21 cellular contexts compared by ENCODE assay signal in the genomic region with DNA sequence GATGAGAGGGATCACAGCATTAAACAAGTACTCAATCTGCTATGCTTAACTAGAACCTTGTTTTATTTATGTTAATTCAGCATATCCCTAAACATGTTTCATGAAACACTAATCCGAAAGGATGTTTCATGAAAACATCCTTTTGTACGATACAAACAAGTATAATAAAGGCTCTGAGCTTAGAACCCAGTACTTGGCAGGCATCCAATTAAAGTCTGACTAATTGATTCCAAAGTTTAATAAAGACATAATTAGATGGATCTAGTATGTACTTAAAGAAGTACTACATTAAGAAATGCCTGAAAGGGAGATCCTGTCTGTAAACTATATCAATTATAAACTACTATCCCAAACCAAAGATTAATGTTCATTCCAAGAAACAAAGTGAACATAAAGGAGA.
"Had no signal": no experiment of that assay in that cellular context is flagged by ENCODE, and none has a peak within 500 bp of the region (broad histone marks: within the 10 kb centered on the region; RNA-seq: fewer than 3 reads in every experiment).

No MANE protein-coding gene starts in this region.

- H3K9me3 Mint-ChIP-seq: activated T-helper 1 cell treated with anti-CD3 and anti-CD28 coated beads, Interleukin-12 subunit alpha, Interleukin-12 subunit beta, Interleukin-2, Interleukin-4 antibody, amounts not matched to agents 30 ng/mL and 10 ng/mL and 1 ng/mL, durations not matched to agents 14 hours and 24 hours and 36 hours; effector memory CD8-positive, alpha-beta T cell; nephron; stimulated activated memory B cell treated with anti-CD40 and anti-IgM and Interleukin-4, amounts not matched to agents 10 μg/mL and 1 μg/mL and 100 μg/mL, for 72 hours had no signal

- H3K4me1 ChIP-seq: body of pancreas, parathyroid adenoma had no signal

- H3K9me3 ChIP-seq: body of pancreas, gastrocnemius medialis, sigmoid colon, spleen, testis, upper lobe of left lung had no signal

- H3K27me3 ChIP-seq: body of pancreas, gastrocnemius medialis, sigmoid colon, spleen, testis, upper lobe of left lung had no signal

- ATAC-seq: activated CD4-positive, alpha-beta T cell treated with anti-CD3 and anti-CD28 coated beads for 36 hours; body of pancreas; effector memory CD8-positive, alpha-beta T cell; gastrocnemius medialis; left lobe of liver; stimulated activated memory B cell treated with anti-CD40 and anti-IgM and Interleukin-4, amounts not matched to agents 10 μg/mL and 1 μg/mL and 100 μg/mL, for 72 hours had no signal

- H3K9ac ChIP-seq: parathyroid adenoma had no signal

- H3K27me3 Mint-ChIP-seq: activated CD4-positive, alpha-beta T cell treated with anti-CD3 and anti-CD28 coated beads for 36 hours; activated naive CD8-positive, alpha-beta T cell treated with anti-CD3 and anti-CD28 coated beads, Interleukin-2, amount 10 ng/mL, durations not matched to agents 7 days and 5 days; effector memory CD8-positive, alpha-beta T cell; stimulated activated memory B cell treated with anti-CD40 and anti-IgM and Interleukin-4, amounts not matched to agents 10 μg/mL and 1 μg/mL and 100 μg/mL, for 72 hours had no signal

- H3K4me3 ChIP-seq: body of pancreas, gastrocnemius medialis, sigmoid colon, spleen, testis, upper lobe of left lung had no signal

- H2AFZ ChIP-seq: parathyroid adenoma had no signal

- DNase-seq: activated CD4-positive, alpha-beta T cell treated with anti-CD3 and anti-CD28 coated beads for 36 hours; activated CD4-positive, alpha-beta T cell treated with anti-CD3 and anti-CD28 coated beads, Interleukin-2, amount 50 U/mL, for 48 hours; activated naive CD8-positive, alpha-beta T cell treated with anti-CD3 and anti-CD28 coated beads, Interleukin-2, amount 10 ng/mL, durations not matched to agents 7 days and 5 days; activated T-cell treated with anti-CD3 and anti-CD28 coated beads for 4 hours; amygdala; body of pancreas; effector memory CD8-positive, alpha-beta T cell; gastrocnemius medialis; head of caudate nucleus; midbrain; sigmoid colon; spleen; stimulated activated CD4-positive, alpha-beta T cell treated with anti-CD3 and anti-CD28 coated beads, Interleukin-4, amount 100 ng/mL, for 4 hours; T-helper 2 cell; testis; upper lobe of left lung had no signal

- H3K4me3 Mint-ChIP-seq: activated CD4-positive, alpha-beta T cell treated with anti-CD3 and anti-CD28 coated beads for 36 hours; activated naive CD8-positive, alpha-beta T cell treated with anti-CD3 and anti-CD28 coated beads, Interleukin-2, amount 10 ng/mL, durations not matched to agents 7 days and 5 days; activated T-helper 1 cell treated with anti-CD3 and anti-CD28 coated beads, Interleukin-12 subunit alpha, Interleukin-12 subunit beta, Interleukin-2, Interleukin-4 antibody, amounts not matched to agents 30 ng/mL and 10 ng/mL and 1 ng/mL, durations not matched to agents 14 hours and 24 hours and 36 hours; effector memory CD8-positive, alpha-beta T cell; nephron; stimulated activated memory B cell treated with anti-CD40 and anti-IgM and Interleukin-4, amounts not matched to agents 10 μg/mL and 1 μg/mL and 100 μg/mL, for 72 hours had no signal

- H3K27ac ChIP-seq: body of pancreas, gastrocnemius medialis, parathyroid adenoma, sigmoid colon, spleen, testis, upper lobe of left lung had no signal

- H3K4me1 Mint-ChIP-seq: stimulated activated memory B cell treated with anti-CD40 and anti-IgM and Interleukin-4, amounts not matched to agents 10 μg/mL and 1 μg/mL and 100 μg/mL, for 72 hours had no signal

- H3K27ac Mint-ChIP-seq: activated CD4-positive, alpha-beta T cell treated with anti-CD3 and anti-CD28 coated beads for 36 hours; activated naive CD8-positive, alpha-beta T cell treated with anti-CD3 and anti-CD28 coated beads, Interleukin-2, amount 10 ng/mL, durations not matched to agents 7 days and 5 days; activated T-helper 1 cell treated with anti-CD3 and anti-CD28 coated beads, Interleukin-12 subunit alpha, Interleukin-12 subunit beta, Interleukin-2, Interleukin-4 antibody, amounts not matched to agents 30 ng/mL and 10 ng/mL and 1 ng/mL, durations not matched to agents 14 hours and 24 hours and 36 hours; nephron; stimulated activated memory B cell treated with anti-CD40 and anti-IgM and Interleukin-4, amounts not matched to agents 10 μg/mL and 1 μg/mL and 100 μg/mL, for 72 hours had no signal
